In genomic region chr14:103629503-103630121, GRCh38 we compare ENCODE assay signal across 8 cellular contexts. TPM values are rescaled to one million over a fixed set of nuclear protein-coding genes. Genes with fewer than 3 reads are reported as not detected.
DNase-seq lines count a peak whose midpoint lies in the region; ATAC-seq and TF ChIP-seq lines count a peak whose summit lies in the region.

No MANE protein-coding gene starts in this region.

- TF ChIP-seq CTCF in gastroesophageal sphincter (IDR thresholded peaks at IDR 0.05): peak in 1 of 4 experiments; percentile 4
- no peak for TF ChIP-seq CTCF in uterus (IDR thresholded peaks at IDR 0.05)

- no peaks in the 10 kb centered on the region for H3K27me3 ChIP-seq in gastroesophageal sphincter
- H3K27me3 ChIP-seq in neuron (ENCODE audit: insufficient read depth, low read length): no peaks in the 10 kb centered on the region
- H3K27me3 ChIP-seq in uterus: no peaks in the 10 kb centered on the region

- H3K27ac ChIP-seq in gastroesophageal sphincter (peak overlapping the region; percentile 93 to 100 (median 97)), uterus (peak overlapping the region; percentile 96 to 97)

- no peak for TF ChIP-seq EP300 in gastroesophageal sphincter (IDR thresholded peaks at IDR 0.05)

- H2AFZ ChIP-seq in neuron (ENCODE audit: low read depth, low read length): peak overlapping the region; percentile 66

- peaks cover 0 to 74% (median 40%) of the 10 kb centered on the region in 3 donors for H3K4me1 ChIP-seq in gastroesophageal sphincter
- H3K4me1 ChIP-seq in neuron (ENCODE audit: insufficient read depth, low read length): peaks cover 13% of the 10 kb centered on the region
- H3K4me1 ChIP-seq in uterus: peaks cover 0 to 15% of the 10 kb centered on the region in 2 donors

- TF ChIP-seq POLR2A in gastroesophageal sphincter (IDR thresholded peaks at IDR 0.05) (no peak), uterus (IDR thresholded peaks at IDR 0.05) (no peak)

- 0 to 2% methylated on average over 13 of the region's 71 CpGs for WGBS in gastroesophageal sphincter (ENCODE audit: low coverage in 1 of 2), 2 donors

- DNase-seq in G401 (ENCODE audit: low spot score) (peak; percentile 35), NCI-H1105 treated with DMSO at 0.1 percent for 48 hours (lab: John Stamatoyannopoulos, UW) (peak; percentile 6), uterus (peak; percentile 51 to 56)
- peak; percentile 20 for DNase-seq in activated T-helper 9 cell treated with anti-CD3 and anti-CD28 coated beads, Interleukin-2, amount 50 U/mL, for 16 hours (ENCODE audit: low read depth)

- in situ Hi-C loops in G401 (cut with HindIII; ENCODE audit: low sequenced_read_pairs): no loop called here

- ATAC-seq in GM21825 (IDR thresholded peaks at IDR 0.05; ENCODE audit: unreplicated experiment) (peak; percentile 17), gastroesophageal sphincter (peak; percentile 39), GM21717 (IDR thresholded peaks at IDR 0.05; ENCODE audit: unreplicated experiment) (no peak)

- no peaks in the 10 kb centered on the region for H3K9me3 ChIP-seq in gastroesophageal sphincter
- H3K9me3 ChIP-seq in neuron (ENCODE audit: low read length): no peaks in the 10 kb centered on the region
- H3K9me3 ChIP-seq in uterus: no peaks in the 10 kb centered on the region

- peaks cover 0 to 16% of the 10 kb centered on the region in 2 donors for H3K36me3 ChIP-seq in gastroesophageal sphincter
- H3K36me3 ChIP-seq in neuron (ENCODE audit: insufficient read depth, low read length): peaks cover 6% of the 10 kb centered on the region
- H3K36me3 ChIP-seq in uterus: no peaks in the 10 kb centered on the region

- peak overlapping the region; percentile 78 to 89 for H3K4me3 ChIP-seq in gastroesophageal sphincter
- peak overlapping the region; percentile 98 for H3K4me3 ChIP-seq in neuron (ENCODE audit: low read length)
- peak overlapping the region; percentile 64 to 86 for H3K4me3 ChIP-seq in uterus

- intact Hi-C loops in uterus (cut with DNase I; ENCODE audit: low total_unique reads): no loop called here

RNA-seq across cellular contexts. Expression of gene KLC1, which starts 0.6 kb away (rescaled TPM):
- 87.3 and 184 TPM in 2 replicates for total RNA-seq in G401 (2014; rRNA removed; shearing (Covaris generic))
- total RNA-seq in gastroesophageal sphincter (100 to 1,000 TPM; 275 to 390 (median 339) TPM), uterus (100 to 1,000 TPM; 130 to 459 (median 285) TPM)
